Comparison of ENCODE assay signal across 9 cellular contexts in the genomic region with DNA sequence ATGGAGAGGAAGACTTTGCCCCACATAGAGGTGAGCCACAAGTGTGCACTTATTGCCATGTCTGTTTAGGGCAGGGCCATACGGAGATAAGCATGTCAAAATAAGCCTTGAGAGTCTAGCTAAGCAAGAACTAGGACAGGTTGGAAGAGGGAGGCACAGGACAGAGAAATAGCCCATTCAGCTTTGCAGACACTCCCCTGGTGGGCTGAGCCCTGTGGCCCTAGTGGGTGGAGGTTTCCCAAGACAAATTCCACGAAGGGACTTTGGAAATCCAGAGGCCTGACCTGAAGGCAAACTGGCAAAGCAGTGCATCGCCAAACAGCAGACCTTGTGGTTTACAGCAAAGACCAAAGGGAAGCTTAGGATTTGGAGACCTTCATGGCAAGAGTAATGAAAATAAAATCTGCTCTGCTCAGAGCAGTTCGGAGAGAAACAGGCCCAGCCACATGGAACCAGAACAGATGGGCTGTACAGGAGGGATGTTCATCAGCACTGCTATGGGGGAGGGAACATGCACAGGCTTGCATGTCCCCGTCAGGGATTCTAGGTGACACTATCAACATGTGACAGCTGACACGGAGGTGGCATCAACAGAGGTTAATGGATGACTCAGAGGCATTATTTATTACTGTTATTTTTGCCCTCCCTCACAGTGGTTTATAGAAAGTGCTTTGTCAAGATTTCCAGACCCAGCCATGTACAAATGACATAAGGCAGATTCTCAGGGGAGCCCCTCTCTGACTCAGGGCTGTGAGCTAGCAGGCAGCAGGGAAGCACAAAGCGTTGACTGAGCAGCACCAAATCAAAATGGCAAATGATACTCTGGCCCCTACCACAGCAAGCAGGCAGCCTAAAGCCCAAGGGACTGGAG.
DNase-seq lines count a peak whose midpoint lies in the region; ATAC-seq and TF ChIP-seq lines count a peak whose summit lies in the region.
"Had no signal": no experiment of that assay in that cellular context is flagged by ENCODE, and none has a peak within 500 bp of the region (broad histone marks: within the 10 kb centered on the region; RNA-seq: fewer than 3 reads in every experiment).

No MANE protein-coding gene starts in this region.

- TF ChIP-seq EP300 in ovary (IDR thresholded peaks at IDR 0.05), result no peak

- peak overlapping the region; percentile 90 for H3K27ac ChIP-seq in WERI-Rb-1
- peak overlapping the region; percentile 62 for H3K27ac ChIP-seq in stomach smooth muscle (ENCODE audit: low read length)
- H3K27ac ChIP-seq in ovary, result no peak overlapping the region

- H3K9me3 Mint-ChIP-seq in Caco-2 (ENCODE audit: unreplicated experiment), result no peaks in the 10 kb centered on the region

- POLR2A ChIA-PET in Caco-2 (lab: Charles Lee), result interaction anchor here (0.6 to 1.2 kb wide), 3 partner anchors 16 to 667 kb away, joined by 3 read pairs; partner anchors contain the start of gene TBCE

- no peak for DNase-seq in Caco-2
- peak; percentile 97 for DNase-seq in WERI-Rb-1
- peak; percentile 71 for DNase-seq in islet precursor cell
- no peak for DNase-seq in iPS-NIHi7 (ENCODE audit: extremely low spot score)
- DNase-seq in ovary, result no peak

- 58 to 64% (median 58%) methylated on average over 7 of the region's 7 CpGs for WGBS in ovary, 3 donors

- H3K36me3 Mint-ChIP-seq in Caco-2 (ENCODE audit: insufficient read depth, unreplicated experiment), result no peaks in the 10 kb centered on the region

- H3K9me3 ChIP-seq in Caco-2, result no peaks in the 10 kb centered on the region
- H3K9me3 ChIP-seq in WERI-Rb-1 (ENCODE audit: severe bottlenecking), result no peaks in the 10 kb centered on the region
- no peaks in the 10 kb centered on the region for H3K9me3 ChIP-seq in stomach smooth muscle (ENCODE audit: control insufficient read depth in 2 of 2, low read length in 2 of 2)
- H3K9me3 ChIP-seq in ovary, result no peaks in the 10 kb centered on the region
- H3K9me3 ChIP-seq: uterus had no signal

- no peak for TF ChIP-seq POLR2A in ovary (IDR thresholded peaks at IDR 0.05)

- BruUV-seq in Caco-2 (replicated peaks; lab: Mats Ljungman, UMichigan), result no TSS peak

- H3K36me3 ChIP-seq in Caco-2 (ENCODE audit: control insufficient read depth, insufficient read depth, low read length) (no peaks in the 10 kb centered on the region), WERI-Rb-1 (no peaks in the 10 kb centered on the region), stomach smooth muscle (ENCODE audit: control insufficient read depth in 2 of 2, insufficient read depth in 2 of 2, low read length in 2 of 2) (no peaks in the 10 kb centered on the region), ovary (no peaks in the 10 kb centered on the region)
- H3K36me3 ChIP-seq: uterus had no signal

- ATAC-seq in GM19043 (IDR thresholded peaks at IDR 0.05; ENCODE audit: low read depth, unreplicated experiment) (peak; percentile 67), HG03066 (IDR thresholded peaks at IDR 0.05; ENCODE audit: low read depth, unreplicated experiment) (peak; percentile 67)

- H3K4me1 ChIP-seq in Caco-2 (peaks cover 12% of the 10 kb centered on the region), stomach smooth muscle (ENCODE audit: control insufficient read depth, insufficient read depth, low read length) (peaks cover 18% of the 10 kb centered on the region), ovary (ENCODE audit: insufficient read depth) (peaks cover 3% of the 10 kb centered on the region)
- H3K4me1 ChIP-seq: uterus had no signal

- H3K4me1 Mint-ChIP-seq in Caco-2 (ENCODE audit: low read depth, unreplicated experiment), result peaks cover 9% of the 10 kb centered on the region

- no peaks in the 10 kb centered on the region for H3K27me3 Mint-ChIP-seq in Caco-2 (ENCODE audit: insufficient read depth, unreplicated experiment)

- H3K4me3 Mint-ChIP-seq in Caco-2 (ENCODE audit: unreplicated experiment), result no peak overlapping the region

- H3K9ac ChIP-seq in stomach smooth muscle (ENCODE audit: low read length in 2 of 2), result peak overlapping the region in 1 of 2 donors; percentile 14

- H3K27me3 ChIP-seq in Caco-2 (replicated peaks; ENCODE audit: control insufficient read depth, insufficient read depth, low read length) (no peaks in the 10 kb centered on the region), WERI-Rb-1 (ENCODE audit: insufficient read depth, low read depth, severe bottlenecking) (no peaks in the 10 kb centered on the region), stomach smooth muscle (ENCODE audit: control insufficient read depth in 1 of 2, insufficient read depth in 2 of 2, low read length in 2 of 2) (no peaks in the 10 kb centered on the region), ovary (no peaks in the 10 kb centered on the region)
- H3K27me3 ChIP-seq: uterus had no signal

- peak overlapping the region; percentile 5 for H3K27ac Mint-ChIP-seq in Caco-2 (ENCODE audit: unreplicated experiment)

- intact Hi-C loops in Caco-2 (cut with micrococcal nuclease; ENCODE audit: unreplicated experiment), result loop anchor here (2.0 kb wide), 1 partner anchor 13 kb away; no protein-coding TSS in a partner anchor
- intact Hi-C loops in ovary (cut with DNase I), result no loop called here

- TF ChIP-seq CTCF in Caco-2 (IDR thresholded peaks at IDR 0.05; ENCODE audit: insufficient read depth in 1 of 2, low read depth in 1 of 2, low read length in 1 of 2, severe bottlenecking in 1 of 2, unreplicated experiment in 1 of 2), result no peak
- no peak for TF ChIP-seq CTCF in WERI-Rb-1 (IDR thresholded peaks at IDR 0.05; ENCODE audit: low read depth, low read length)
- TF ChIP-seq CTCF in ovary (IDR thresholded peaks at IDR 0.05), result no peak

- CTCF ChIA-PET in Caco-2 (lab: Charles Lee), result interaction anchor here (0.7 kb wide), 1 partner anchor 24 kb away, joined by 4 read pairs; no protein-coding TSS in a partner anchor

- H3K4me3 ChIP-seq in Caco-2 (ENCODE audit: low read depth, low read length) (no peak overlapping the region), WERI-Rb-1 (ENCODE audit: low read depth, low read length) (peak overlapping the region; percentile 4; the same call in 1 of the 2 replicates), stomach smooth muscle (ENCODE audit: low read length in 2 of 2) (no peak overlapping the region), ovary (no peak overlapping the region)
- H3K4me3 ChIP-seq: uterus had no signal

Comparison
In these comparisons a context has a peak if more than half of its experiments do, and no peak if none do; other contexts are left out.
1. DNase-seq: peak in WERI-Rb-1 (single experiment) and islet precursor cell (single experiment); none in Caco-2 (0 of 2), iPS-NIHi7 (single experiment) and ovary (0 of 5).
2. H3K27ac ChIP-seq: peak in WERI-Rb-1 (single experiment) and stomach smooth muscle (single experiment); none in ovary (0 of 2).